In genomic region chr21:34333150-34333739, GRCh38 we compare ENCODE assay signal across 21 cellular contexts. TPM values are rescaled to one million over a fixed set of nuclear protein-coding genes. Genes with fewer than 3 reads are reported as not detected.
DNase-seq lines count a peak whose midpoint lies in the region; ATAC-seq, FAIRE-seq and TF ChIP-seq lines count a peak whose summit lies in the region.
"Had no signal": no experiment of that assay in that cellular context is flagged by ENCODE, and none has a peak within 500 bp of the region (broad histone marks: within the 10 kb centered on the region; RNA-seq: fewer than 3 reads in every experiment).

No MANE protein-coding gene starts in this region.

- no peak for FAIRE-seq in frontal cortex (lab: Jason Lieb, UNC)

- DNase-seq in HFF-Myc (ENCODE audit: extremely low read depth, low read depth) (peak; percentile 30), foreskin melanocyte (peak; percentile 96), frontal cortex (ENCODE audit: low spot score in 2 of 2) (no peak), NCI-H2029 treated with DMSO at 0.1 percent for 48 hours (lab: John Stamatoyannopoulos, UW) (no peak)
- DNase-seq: activated CD4-positive, CD25-positive, alpha-beta regulatory T cell treated with anti-CD3 and anti-CD28 coated beads, Interleukin-2, amount 50 U/mL, for 72 hours; activated naive CD4-positive, alpha-beta T cell; C1 segment of cervical spinal cord; DMS79; esophagus squamous epithelium; H7; KG1; mesendoderm; NCI-H526 treated with DMSO at 0.1 percent for 48 hours; occipital lobe; Peyer's patch; spleen; stomach; T-cell had no signal

- H3K27ac ChIP-seq in angular gyrus (ENCODE audit: low read depth, low read length): peak overlapping the region; percentile 17
- peak overlapping the region; percentile 69 for H3K27ac ChIP-seq in temporal lobe (ENCODE audit: low read depth, low read length)
- H3K27ac ChIP-seq: esophagus squamous epithelium, Peyer's patch, spleen, stomach had no signal

- no peak for ATAC-seq in HG03045 (IDR thresholded peaks at IDR 0.05; ENCODE audit: unreplicated experiment)
- ATAC-seq: T-cell had no signal

- no peak overlapping the region for H3K4me3 ChIP-seq in HFF-Myc (replicated peaks; ENCODE audit: low read depth, low read length)
- H3K4me3 ChIP-seq: esophagus squamous epithelium, Peyer's patch, spleen, stomach had no signal

- TF ChIP-seq CTCF in HFF-Myc (IDR thresholded peaks at IDR 0.05; ENCODE audit: low read depth, low read length, missing control alignments): no peak

RNA-seq across cellular contexts. Expression of gene KCNE2, which starts 30.6 kb away (rescaled TPM):
- total RNA-seq in temporal lobe (0.25 TPM), frontal cortex (under 0.01 TPM)
- total RNA-seq: esophagus squamous epithelium, H7, occipital lobe, Peyer's patch, spleen had no signal

RNA-seq across cellular contexts. Expression of gene SMIM11, which starts 42.1 kb away (rescaled TPM):
- total RNA-seq in temporal lobe (10.6 TPM), frontal cortex (26.5 TPM)

Comparison
In these comparisons a context has a peak if more than half of its experiments do, and no peak if none do; other contexts are left out.
1. DNase-seq: peak in HFF-Myc (single experiment) and foreskin melanocyte (single experiment); none in frontal cortex (0 of 2) and NCI-H2029 treated with DMSO at 0.1 percent for 48 hours (single experiment).